Comparison of ENCODE assay signal across 15 cellular contexts in the genomic region with DNA sequence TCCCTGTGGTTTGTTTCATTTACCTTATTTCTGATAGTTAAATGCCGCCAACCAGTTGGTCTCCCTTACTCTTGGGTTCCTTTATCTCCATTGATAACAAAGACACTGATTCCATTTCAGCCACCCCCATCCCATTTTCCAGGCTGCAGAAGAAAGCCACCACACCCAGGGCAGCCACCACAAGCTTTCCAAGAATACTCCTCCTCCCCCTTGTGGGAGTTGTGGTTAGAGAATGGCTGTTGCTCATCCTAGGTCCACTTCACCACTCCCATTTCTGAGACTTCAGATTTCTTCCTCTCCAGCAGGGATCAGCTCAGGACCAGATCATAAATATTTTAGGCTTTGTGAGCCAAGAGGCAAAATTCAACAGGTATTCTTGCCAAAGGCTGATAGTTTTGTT.
DNase-seq lines count a peak whose midpoint lies in the region; ATAC-seq and TF ChIP-seq lines count a peak whose summit lies in the region.
"Had no signal": no experiment of that assay in that cellular context is flagged by ENCODE, and none has a peak within 500 bp of the region (broad histone marks: within the 10 kb centered on the region; RNA-seq: fewer than 3 reads in every experiment).

No MANE protein-coding gene starts in this region.

- H3K36me3 ChIP-seq in brain microvascular endothelial cell (replicated peaks) (no peaks in the 10 kb centered on the region), lower lobe of right lung (no peaks in the 10 kb centered on the region)
- H3K36me3 ChIP-seq: cardiac muscle cell, sigmoid colon had no signal

- no peak for ATAC-seq in lower lobe of right lung
- ATAC-seq: stimulated activated naive B cell treated with anti-CD40 and anti-IgM and Interleukin-4, amounts not matched to agents 10 μg/mL and 1 μg/mL and 100 μg/mL, for 72 hours had no signal

- in situ Hi-C loops in brain microvascular endothelial cell (cut with HindIII; ENCODE audit: low pct_ligation_motif_present, low sequenced_read_pairs), result no loop called here

- H3K27ac ChIP-seq in brain microvascular endothelial cell, result no peak overlapping the region
- H3K27ac ChIP-seq in lower lobe of right lung, result no peak overlapping the region
- H3K27ac ChIP-seq: cardiac muscle cell, sigmoid colon had no signal

- H3K4me3 ChIP-seq in brain microvascular endothelial cell (ENCODE audit: low read depth, low read length) (no peak overlapping the region), lower lobe of right lung (no peak overlapping the region)
- H3K4me3 ChIP-seq: cardiac muscle cell, sigmoid colon had no signal

- H3K4me1 ChIP-seq in lower lobe of right lung, result no peaks in the 10 kb centered on the region
- H3K4me1 ChIP-seq: sigmoid colon had no signal

- intact Hi-C loops in lower lobe of right lung (cut with DNase I), result no loop called here

- DNase-seq in Daoy (ENCODE audit: low read depth) (peak; percentile 83), brain microvascular endothelial cell (no peak), kidney glomerular epithelial cell (lab: John Stamatoyannopoulos, UW) (peak; percentile 64), NCI-H146 (lab: John Stamatoyannopoulos, UW) (no peak), hepatic stellate cell (ENCODE audit: low spot score) (no peak), lower lobe of right lung (no peak), NCI-H526 (lab: John Stamatoyannopoulos, UW) (no peak)
- DNase-seq: activated CD8-positive, alpha-beta memory T cell treated with anti-CD3 and anti-CD28 coated beads for 24 hours; activated gamma-delta T cell; CD4-positive, CD25-positive, alpha-beta regulatory T cell; NCI-H774; sigmoid colon; stimulated activated naive B cell treated with anti-CD40 and anti-IgM and Interleukin-4, amounts not matched to agents 10 μg/mL and 1 μg/mL and 100 μg/mL, for 72 hours had no signal

- no peaks in the 10 kb centered on the region for H3K9me3 ChIP-seq in lower lobe of right lung

- no peaks in the 10 kb centered on the region for H3K27me3 ChIP-seq in brain microvascular endothelial cell (replicated peaks)
- H3K27me3 ChIP-seq in lower lobe of right lung (ENCODE audit: low read depth), result no peaks in the 10 kb centered on the region
- H3K27me3 ChIP-seq: cardiac muscle cell, sigmoid colon had no signal

- TF ChIP-seq CTCF in LNCAP (IDR thresholded peaks at IDR 0.05) (0 out of 2 replicates have a peak, but pooled peaks have one; percentile 10), brain microvascular endothelial cell (IDR thresholded peaks at IDR 0.05; ENCODE audit: low read depth, low read length, missing control alignments) (peak; percentile 12), lower lobe of right lung (IDR thresholded peaks at IDR 0.05) (no peak)

Comparison
In these comparisons a context has a peak if more than half of its experiments do, and no peak if none do; other contexts are left out.
1. DNase-seq: peak in Daoy (single experiment) and kidney glomerular epithelial cell (single experiment); none in brain microvascular endothelial cell (single experiment), NCI-H146 (single experiment), hepatic stellate cell (single experiment), lower lobe of right lung (single experiment) and NCI-H526 (0 of 2).